ENCODE assay signal across 26 cellular contexts in genomic region chr17:78530675-78531074, GRCh38. TPM values are rescaled to one million over a fixed set of nuclear protein-coding genes. Genes with fewer than 3 reads are reported as not detected.
"Had no signal": no experiment of that assay in that cellular context is flagged by ENCODE, and none has a peak within 500 bp of the region (broad histone marks: within the 10 kb centered on the region; RNA-seq: fewer than 3 reads in every experiment).

No MANE protein-coding gene starts in this region.

- H3K9me3 ChIP-seq: ascending aorta, breast epithelium had no signal

- DNase-seq: activated CD4-positive, alpha-beta memory T cell treated with anti-CD3 and anti-CD28 coated beads, Interleukin-2, amount 10 ng/mL, durations not matched to agents 7 days and 5 days; activated CD4-positive, alpha-beta T cell treated with anti-CD3 and anti-CD28 coated beads for 1 hour; activated CD4-positive, alpha-beta T cell treated with anti-CD3 and anti-CD28 coated beads for 4 hours; activated CD4-positive, alpha-beta T cell treated with anti-CD3 and anti-CD28 coated beads, Interleukin-2, amount 10 ng/mL, durations not matched to agents 7 days and 5 days; activated CD4-positive, alpha-beta T cell treated with anti-CD3 and anti-CD28 coated beads, Interleukin-2, amount 50 U/mL, for 4 hours; activated CD8-positive, alpha-beta memory T cell treated with anti-CD3 and anti-CD28 coated beads, Interleukin-2, amount 50 U/mL, for 48 hours; activated naive CD4-positive, alpha-beta T cell treated with anti-CD3 and anti-CD28 coated beads for 36 hours; activated naive CD8-positive, alpha-beta T cell treated with anti-CD3 and anti-CD28 coated beads for 36 hours; activated T-cell treated with anti-CD3 and anti-CD28 coated beads for 4 hours; activated T-cell treated with anti-CD3 and anti-CD28 coated beads, Interleukin-2, amount 50 U/mL, for 24 hours; activated T-cell treated with anti-CD3 and anti-CD28 coated beads, Interleukin-2, amount 50 U/mL, for 72 hours; central memory CD4-positive, alpha-beta T cell; cerebellar nuclear complex; dorsolateral prefrontal cortex; effector memory CD4-positive, alpha-beta T cell; foreskin fibroblast; head of caudate nucleus; T-helper 2 cell had no signal

- FAIRE-seq: frontal cortex had no signal

- H3K27ac ChIP-seq: ascending aorta, breast epithelium, cardiac muscle cell, coronary artery, dorsolateral prefrontal cortex had no signal

- H3K27me3 ChIP-seq: ascending aorta, breast epithelium, cardiac muscle cell, dorsolateral prefrontal cortex had no signal

- ATAC-seq: activated T-cell treated with anti-CD3 and anti-CD28 coated beads, Interleukin-2, amount 50 U/mL, for 72 hours; esophagus mucosa; WTC11 had no signal

- H3K36me3 ChIP-seq: ascending aorta, breast epithelium, cardiac muscle cell had no signal

- H3K4me3 ChIP-seq: ascending aorta, breast epithelium, cardiac muscle cell, coronary artery, dorsolateral prefrontal cortex had no signal

- H3K4me1 ChIP-seq: ascending aorta, breast epithelium had no signal

RNA-seq across cellular contexts. Expression of gene DNAH17, which starts 46.5 kb away (rescaled TPM):
- total RNA-seq: ascending aorta, cardiac muscle cell, epithelial cell of proximal tubule had no signal
